Comparison of ENCODE assay signal across 14 cellular contexts in the genomic region with DNA sequence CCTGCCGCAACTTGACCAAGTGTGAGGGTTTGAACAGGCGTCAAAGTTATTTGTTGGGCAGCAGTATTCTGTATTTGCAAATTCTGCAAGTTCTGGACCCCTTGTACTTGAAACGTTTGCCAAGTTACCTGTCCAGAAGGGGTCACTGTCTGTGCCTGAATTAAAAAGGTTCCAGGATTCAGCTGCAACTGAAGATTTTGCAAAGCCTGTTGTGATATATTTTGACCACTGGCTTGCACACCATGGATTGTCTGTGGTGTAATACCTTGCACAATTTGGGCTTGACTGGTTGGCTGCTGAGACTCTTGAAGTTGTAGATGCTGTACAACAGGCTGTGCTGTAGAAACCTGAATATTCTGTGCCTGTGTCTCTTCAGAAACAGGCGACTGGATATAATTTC. TPM values are rescaled to one million over a fixed set of nuclear protein-coding genes. Genes with fewer than 3 reads are reported as not detected.
DNase-seq lines count a peak whose midpoint lies in the region; ATAC-seq and TF ChIP-seq lines count a peak whose summit lies in the region.
"Had no signal": no experiment of that assay in that cellular context is flagged by ENCODE, and none has a peak within 500 bp of the region (broad histone marks: within the 10 kb centered on the region; RNA-seq: fewer than 3 reads in every experiment).

No MANE protein-coding gene starts in this region.

- H3K9me2 ChIP-seq in GM23338 (ENCODE audit: insufficient read depth) (no peaks in the 10 kb centered on the region), GM23248 (ENCODE audit: insufficient read depth) (no peaks in the 10 kb centered on the region)

- H3K36me3 ChIP-seq in CD4-positive, alpha-beta memory T cell (ENCODE audit: insufficient read depth, low read length): peaks cover 26% of the 10 kb centered on the region
- H3K36me3 ChIP-seq in GM23338 (ENCODE audit: insufficient read depth): peaks cover 26% of the 10 kb centered on the region
- H3K36me3 ChIP-seq in RWPE2 (ENCODE audit: low read depth): peaks cover 61% of the 10 kb centered on the region
- H3K36me3 ChIP-seq in gastroesophageal sphincter: peaks cover 8 to 29% of the 10 kb centered on the region in 2 donors
- peaks cover 29% of the 10 kb centered on the region for H3K36me3 ChIP-seq in GM23248 (ENCODE audit: low read depth)

- H3K4me1 ChIP-seq in CD4-positive, alpha-beta memory T cell (ENCODE audit: insufficient read depth, low read length): peaks cover 99% of the 10 kb centered on the region
- 0 out of 2 replicates have a peak, but pooled peaks cover 2% of the 10 kb centered on the region for H3K4me1 ChIP-seq in GM23338 (ENCODE audit: insufficient read depth)
- H3K4me1 ChIP-seq in RWPE2 (ENCODE audit: insufficient read depth, poor library complexity, severe bottlenecking): peaks cover 23% of the 10 kb centered on the region
- H3K4me1 ChIP-seq in gastroesophageal sphincter: peaks cover 10 to 97% (median 10%) of the 10 kb centered on the region in 3 donors
- H3K4me1 ChIP-seq in GM23248 (ENCODE audit: insufficient read depth): peaks cover 34% of the 10 kb centered on the region

- no peaks in the 10 kb centered on the region for H3K27me3 ChIP-seq in CD4-positive, alpha-beta memory T cell (ENCODE audit: insufficient read depth, low read length)
- H3K27me3 ChIP-seq in GM23338 (ENCODE audit: insufficient read depth): no peaks in the 10 kb centered on the region
- no peaks in the 10 kb centered on the region for H3K27me3 ChIP-seq in RWPE2 (ENCODE audit: insufficient read depth, poor library complexity, severe bottlenecking)
- no peaks in the 10 kb centered on the region for H3K27me3 ChIP-seq in gastroesophageal sphincter
- H3K27me3 ChIP-seq in GM23248 (replicated peaks; ENCODE audit: insufficient read depth): no peaks in the 10 kb centered on the region
- H3K27me3 ChIP-seq: esophagus muscularis mucosa had no signal

- H3K36me3 Mint-ChIP-seq in CD4-positive, alpha-beta memory T cell: peaks cover 50 to 72% of the 10 kb centered on the region in 2 donors
- H3K36me3 Mint-ChIP-seq in GM23338 (ENCODE audit: low read depth): peaks cover 46% of the 10 kb centered on the region

- H3K4me2 ChIP-seq in GM23338: no peak overlapping the region
- H3K4me2 ChIP-seq in GM23248 (ENCODE audit: unreplicated experiment): no peak overlapping the region

- no peak for TF ChIP-seq POLR2A in gastroesophageal sphincter (IDR thresholded peaks at IDR 0.05)

- H3K4me1 Mint-ChIP-seq in CD4-positive, alpha-beta memory T cell: peaks cover 71 to 97% (median 85%) of the 10 kb centered on the region in 4 donors
- H3K4me1 Mint-ChIP-seq in GM23338: peaks cover 22% of the 10 kb centered on the region

- H3F3A ChIP-seq in GM23338 (replicated peaks; ENCODE audit: low read depth) (no peaks in the 10 kb centered on the region), GM23248 (ENCODE audit: insufficient read depth) (0 out of 2 replicates have a peak, but pooled peaks cover 6% of the 10 kb centered on the region)

- H4K20me1 ChIP-seq in GM23338 (replicated peaks; ENCODE audit: insufficient read depth) (peaks cover 64% of the 10 kb centered on the region), GM23248 (ENCODE audit: insufficient read depth) (peaks cover 31% of the 10 kb centered on the region)

- in situ Hi-C loops in GM23248 (cut with MboI): no loop called here

- H3K9ac ChIP-seq in GM23248: no peak overlapping the region

- ATAC-seq in GM23338 (no peak), RWPE2 (ENCODE audit: low read depth) (no peak), gastroesophageal sphincter (peak; percentile 31), HG02840 (IDR thresholded peaks at IDR 0.05; ENCODE audit: low FRiP score, unreplicated experiment) (no peak), HG02571 (IDR thresholded peaks at IDR 0.05; ENCODE audit: unreplicated experiment) (no peak)

- H3K9me3 ChIP-seq in CD4-positive, alpha-beta memory T cell (ENCODE audit: control insufficient read depth in 1 of 2, low read length in 2 of 2): no peaks in the 10 kb centered on the region
- no peaks in the 10 kb centered on the region for H3K9me3 ChIP-seq in RWPE2 (ENCODE audit: severe bottlenecking)
- H3K9me3 ChIP-seq in gastroesophageal sphincter: no peaks in the 10 kb centered on the region
- H3K9me3 ChIP-seq in GM23248 (ENCODE audit: low read depth): no peaks in the 10 kb centered on the region
- H3K9me3 ChIP-seq: esophagus muscularis mucosa had no signal

- no peak overlapping the region for H3K27ac ChIP-seq in CD4-positive, alpha-beta memory T cell (ENCODE audit: low read depth, low read length)
- H3K27ac ChIP-seq in GM23338 (ENCODE audit: low read depth): no peak overlapping the region
- H3K27ac ChIP-seq in RWPE2 (ENCODE audit: poor library complexity, severe bottlenecking): no peak overlapping the region
- no peak overlapping the region for H3K27ac ChIP-seq in gastroesophageal sphincter
- H3K27ac ChIP-seq in GM23248: no peak overlapping the region
- H3K27ac ChIP-seq: esophagus muscularis mucosa had no signal

- POLR2A ChIA-PET in CD4-positive, alpha-beta memory T cell (lab: Charles Lee; ENCODE audit: partially characterized antibody): interaction anchor here (1.5 kb wide), 1 partner anchor 86 kb away, joined by 5 read pairs; no protein-coding TSS in a partner anchor

- no peaks in the 10 kb centered on the region for H3K27me3 Mint-ChIP-seq in CD4-positive, alpha-beta memory T cell
- no peaks in the 10 kb centered on the region for H3K27me3 Mint-ChIP-seq in GM23338 (ENCODE audit: insufficient read depth, low read depth, poor library complexity)

- no peak overlapping the region for H3K4me3 ChIP-seq in CD4-positive, alpha-beta memory T cell (ENCODE audit: low read length in 2 of 2)
- H3K4me3 ChIP-seq in GM23338 (no peak overlapping the region), RWPE2 (ENCODE audit: severe bottlenecking) (no peak overlapping the region), gastroesophageal sphincter (no peak overlapping the region), GM23248 (no peak overlapping the region)
- H3K4me3 ChIP-seq: esophagus muscularis mucosa had no signal

- no peak for DNase-seq in CD4-positive, alpha-beta memory T cell
- DNase-seq in GM23338 (ENCODE audit: low spot score): no peak
- DNase-seq in RWPE2 (ENCODE audit: low spot score): no peak
- no peak for DNase-seq in GM23248
- no peak for DNase-seq in NCI-H2081 (lab: John Stamatoyannopoulos, UW)
- DNase-seq: cortex of kidney, GOT3, kidney, NCI-H1092 treated with DMSO at 0.1 percent for 48 hours, SW 1271 had no signal

- peak overlapping the region in 2 of 7 donors; percentile 6 to 31 for H3K27ac Mint-ChIP-seq in CD4-positive, alpha-beta memory T cell
- H3K27ac Mint-ChIP-seq in GM23338: no peak overlapping the region

- WGBS in gastroesophageal sphincter (ENCODE audit: low coverage in 1 of 2), 2 donors: 86 to 89% methylated on average over 3 of the region's 4 CpGs
- WGBS in GM23248 (ENCODE audit: low coverage in 1 of 2, low lambda C conversion rate in 2 of 2, missing lambda C conversion rate in 2 of 2), 2 experiments: 80% methylated on average over 4 of the region's 4 CpGs

- TF ChIP-seq CTCF in GM23338 (conservative IDR thresholded peaks at IDR 0.05; ENCODE audit: low read depth in 2 of 2) (peak; percentile 20 to 31; a peak in 3 of 4 replicates), RWPE2 (IDR thresholded peaks at IDR 0.05; ENCODE audit: poor library complexity, severe bottlenecking) (peak; percentile 29), gastroesophageal sphincter (IDR thresholded peaks at IDR 0.05) (no peak)

- H2AFZ ChIP-seq in GM23338 (no peak overlapping the region), GM23248 (no peak overlapping the region)

- peak overlapping the region in 6 of 8 donors; percentile 8 to 79 (median 53) for H3K4me3 Mint-ChIP-seq in CD4-positive, alpha-beta memory T cell
- no peak overlapping the region for H3K4me3 Mint-ChIP-seq in GM23338

- H3K79me2 ChIP-seq in GM23338 (replicated peaks; ENCODE audit: insufficient read depth) (peaks cover 100% of the 10 kb centered on the region), GM23248 (ENCODE audit: insufficient read depth) (peaks cover 100% of the 10 kb centered on the region)

- H3K9me3 Mint-ChIP-seq in CD4-positive, alpha-beta memory T cell: peaks cover 0 to 3% (median 0%) of the 10 kb centered on the region in 8 donors
- H3K9me3 Mint-ChIP-seq in GM23338: no peaks in the 10 kb centered on the region; the same call in 2 of the 3 replicates

- TF ChIP-seq EP300 in gastroesophageal sphincter (IDR thresholded peaks at IDR 0.05): no peak

- intact Hi-C loops in CD4-positive, alpha-beta memory T cell (cut with micrococcal nuclease): no loop called here

- CTCF ChIA-PET in CD4-positive, alpha-beta memory T cell (lab: Charles Lee; ENCODE audit: partially characterized antibody): no interaction called here

TF ChIP-seq in GM23338, 12 proteins besides CTCF, POLR2A, EP300 and RAD21 (continues in another document):
- TF ChIP-seq ZNF331 (CRISPR knock-in tag; IDR thresholded peaks at IDR 0.05; ENCODE audit: low read depth) (no peak), JUNB (IDR thresholded peaks at IDR 0.05; ENCODE audit: unreplicated experiment) (no peak)

RNA-seq across cellular contexts. Expression of a gene that starts 10.2 kb away (rescaled TPM):
- 100 to 1,000 TPM; 117 to 130 TPM for total RNA-seq in CD4-positive, alpha-beta memory T cell
- 10 to 100 TPM; 55.5 to 83.4 TPM for polyA plus RNA-seq in CD4-positive, alpha-beta memory T cell
- 96.9 and 110 TPM in 2 replicates for total RNA-seq in GM23338 (2014; rRNA removed; shearing (Covaris generic))
- polyA plus RNA-seq in GM23338 (2016; fragmentation: Nextera tagmentation; extraction: Ambion mirVana): 21.9 and 24.1 TPM in 2 replicates
- total RNA-seq in gastroesophageal sphincter: 10 to 100 TPM; 69.7 to 94.3 (median 87.6) TPM
- total RNA-seq in GM23248 (2014; rRNA removed; shearing (Covaris generic)): 78.8 and 88.5 TPM in 2 replicates
- polyA plus RNA-seq in GM23248 (2016; fragmentation: Nextera tagmentation; extraction: Ambion mirVana): 24.7 and 27.7 TPM in 2 replicates

Comparison
In these comparisons a context has a peak if more than half of its experiments do, and no peak if none do; other contexts are left out.
1. CTCF ChIP-seq: peak in GM23338 (2 of 2) and RWPE2 (single experiment); none in gastroesophageal sphincter (0 of 4).